ENCODE assay signal across 8 cellular contexts in the genomic region with DNA sequence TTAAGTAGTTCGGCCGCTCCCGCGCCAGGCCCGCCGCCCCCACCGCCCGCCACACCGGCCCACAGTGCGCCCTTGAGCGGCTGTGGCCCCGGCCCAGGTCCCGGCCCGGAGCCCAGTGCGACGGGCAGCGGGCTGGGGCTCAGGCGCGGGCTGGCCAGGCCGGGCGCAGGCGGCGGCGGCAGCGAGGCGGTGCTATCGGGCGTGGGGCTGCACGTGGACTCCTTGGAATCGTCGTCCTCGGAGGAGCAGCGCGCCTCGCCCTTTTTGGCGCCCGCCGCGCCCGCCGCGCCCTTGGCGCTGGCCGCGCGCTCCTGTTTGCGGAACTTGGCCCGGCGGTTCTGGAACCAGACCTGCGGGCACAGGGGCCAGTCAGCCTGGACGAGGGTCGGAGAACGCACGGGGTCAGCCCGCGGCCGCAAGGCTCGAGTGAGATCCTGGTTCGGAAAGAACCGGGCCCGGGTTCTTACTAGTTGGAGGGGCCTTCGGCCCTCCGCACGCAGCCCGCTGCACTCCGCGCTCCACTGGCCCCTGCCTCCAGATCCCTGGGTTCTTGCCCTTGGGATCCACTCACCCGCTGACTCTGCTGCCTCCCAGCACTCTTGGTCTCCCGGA. TPM values are rescaled to one million over a fixed set of nuclear protein-coding genes. Genes with fewer than 3 reads are reported as not detected.
DNase-seq lines count a peak whose midpoint lies in the region; ATAC-seq and TF ChIP-seq lines count a peak whose summit lies in the region.

No MANE protein-coding gene starts in this region.

- H3K4me3 Mint-ChIP-seq in natural killer cell treated with Interleukin-12 subunit alpha and Interleukin-12 subunit beta and Interleukin-15 and Interleukin-18, amount 100 ng/mL, for 72 hours = peak overlapping the region; percentile 66

- H3K4me3 ChIP-seq in MM.1S (ENCODE audit: low read length) (no peak overlapping the region), epithelial cell of esophagus (ENCODE audit: low read length) (no peak overlapping the region)

- no peaks in the 10 kb centered on the region for H3K9me3 Mint-ChIP-seq in natural killer cell treated with Interleukin-12 subunit alpha and Interleukin-12 subunit beta and Interleukin-15 and Interleukin-18, amount 100 ng/mL, for 72 hours

- no peaks in the 10 kb centered on the region for H3K4me1 ChIP-seq in MM.1S (ENCODE audit: low read length)

- no peak overlapping the region for H3K27ac Mint-ChIP-seq in natural killer cell treated with Interleukin-12 subunit alpha and Interleukin-12 subunit beta and Interleukin-15 and Interleukin-18, amount 100 ng/mL, for 72 hours

- no peaks in the 10 kb centered on the region for H3K9me3 ChIP-seq in MM.1S (replicated peaks; ENCODE audit: insufficient read depth, low read length)

- TF ChIP-seq CTCF in C4-2B (conservative IDR thresholded peaks at IDR 0.05) (no peak), MM.1S (IDR thresholded peaks at IDR 0.05; ENCODE audit: low read length) (no peak), epithelial cell of esophagus (IDR thresholded peaks at IDR 0.05; ENCODE audit: insufficient read depth, low read depth, low read length, missing control alignments) (no peak)

- H2AFZ ChIP-seq in MM.1S (ENCODE audit: low read length) = no peak overlapping the region

- H3K9ac ChIP-seq in MM.1S (ENCODE audit: low read length) = no peak overlapping the region

- H3K27me3 Mint-ChIP-seq in natural killer cell treated with Interleukin-12 subunit alpha and Interleukin-12 subunit beta and Interleukin-15 and Interleukin-18, amount 100 ng/mL, for 72 hours = peaks cover 37 to 38% of the 10 kb centered on the region in 2 donors

- H3K36me3 Mint-ChIP-seq in natural killer cell treated with Interleukin-12 subunit alpha and Interleukin-12 subunit beta and Interleukin-15 and Interleukin-18, amount 100 ng/mL, for 72 hours = no peaks in the 10 kb centered on the region

- peaks cover 38% of the 10 kb centered on the region for H3K27me3 ChIP-seq in MM.1S (replicated peaks; ENCODE audit: insufficient read depth, low read length)

- DNase-seq in MM.1S (no peak), epithelial cell of esophagus (ENCODE audit: low read depth) (peak; percentile 45), amniotic stem cell (lab: John Stamatoyannopoulos, UW) (no peak), NCI-H524 treated with DMSO at 0.1 percent for 48 hours (lab: John Stamatoyannopoulos, UW) (no peak)
- DNase-seq in natural killer cell treated with Interleukin-12 subunit alpha and Interleukin-12 subunit beta and Interleukin-15 and Interleukin-18, amount 100 ng/mL, for 72 hours (ENCODE audit: low spot score) = no peak
- DNase-seq in stimulated activated CD4-positive, alpha-beta T cell treated with anti-CD3 and anti-CD28 coated beads, Interleukin-1b, Interleukin-23, amount 100 ng/mL, for 48 hours = no peak

- no peak for ATAC-seq in natural killer cell treated with Interleukin-12 subunit alpha and Interleukin-12 subunit beta and Interleukin-15 and Interleukin-18, amount 100 ng/mL, for 72 hours
- ATAC-seq in HG03159 (IDR thresholded peaks at IDR 0.05; ENCODE audit: unreplicated experiment) = no peak

- H3K9me2 ChIP-seq in MM.1S (replicated peaks; ENCODE audit: insufficient read depth, low read length) = no peaks in the 10 kb centered on the region

- no peaks in the 10 kb centered on the region for H4K20me1 ChIP-seq in MM.1S (ENCODE audit: insufficient read depth, low read length)

- peaks cover 32 to 34% of the 10 kb centered on the region in 2 donors for H3K4me1 Mint-ChIP-seq in natural killer cell treated with Interleukin-12 subunit alpha and Interleukin-12 subunit beta and Interleukin-15 and Interleukin-18, amount 100 ng/mL, for 72 hours (ENCODE audit: low read depth in 2 of 2)

- no peaks in the 10 kb centered on the region for H3K79me2 ChIP-seq in MM.1S (ENCODE audit: low read length)

- H3F3A ChIP-seq in MM.1S (ENCODE audit: insufficient read depth, low read length) = no peaks in the 10 kb centered on the region

- peak overlapping the region; percentile 50; the same call in 1 of the 2 replicates for H3K4me2 ChIP-seq in MM.1S (ENCODE audit: low read depth, low read length)

- peak overlapping the region; percentile 68 for H3K27ac ChIP-seq in C4-2B
- no peak overlapping the region for H3K27ac ChIP-seq in MM.1S (ENCODE audit: low read length)

- no peaks in the 10 kb centered on the region for H3K36me3 ChIP-seq in MM.1S (replicated peaks; ENCODE audit: insufficient read depth, low read length)

RNA-seq across cellular contexts. Expression of gene PHOX2A, which starts 4.0 kb away (rescaled TPM):
- not detected for total RNA-seq in natural killer cell treated with Interleukin-12 subunit alpha and Interleukin-12 subunit beta and Interleukin-15 and Interleukin-18, amount 100 ng/mL, for 72 hours

RNA-seq across cellular contexts. Expression of gene INPPL1, which starts 15.4 kb away (rescaled TPM):
- total RNA-seq in natural killer cell treated with Interleukin-12 subunit alpha and Interleukin-12 subunit beta and Interleukin-15 and Interleukin-18, amount 100 ng/mL, for 72 hours = 100 to 1,000 TPM; 113 to 176 TPM

RNA-seq across cellular contexts. Expression of gene FOLR2, which starts 23.4 kb away (rescaled TPM):
- total RNA-seq in natural killer cell treated with Interleukin-12 subunit alpha and Interleukin-12 subunit beta and Interleukin-15 and Interleukin-18, amount 100 ng/mL, for 72 hours = not detected

RNA-seq across cellular contexts. Expression of gene FOLR1, which starts 48.0 kb away (rescaled TPM):
- total RNA-seq in natural killer cell treated with Interleukin-12 subunit alpha and Interleukin-12 subunit beta and Interleukin-15 and Interleukin-18, amount 100 ng/mL, for 72 hours = not detected
